8 cellular contexts compared by ENCODE assay signal in the genomic region with DNA sequence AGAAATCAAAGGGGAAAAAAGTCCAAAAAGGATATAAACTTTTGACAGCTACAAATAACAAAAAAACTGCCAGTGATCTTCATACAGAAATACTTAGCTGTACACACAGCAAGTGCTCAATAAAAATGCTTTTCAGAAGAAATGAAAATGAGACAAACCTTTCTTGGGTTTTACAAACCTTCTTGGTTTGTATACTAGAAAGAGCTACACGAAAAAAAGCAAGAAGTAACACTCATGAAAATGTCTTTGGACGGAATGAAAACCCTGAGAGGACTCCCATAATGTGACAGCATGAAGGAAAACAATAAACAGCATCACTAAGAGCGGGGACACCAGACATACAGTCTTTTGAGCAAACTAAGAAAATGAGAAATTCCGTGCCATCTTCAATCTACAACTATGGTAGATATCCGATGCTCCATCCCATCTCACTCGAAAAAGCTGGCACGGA. TPM values are rescaled to one million over a fixed set of nuclear protein-coding genes. Genes with fewer than 3 reads are reported as not detected.
DNase-seq lines count a peak whose midpoint lies in the region; ATAC-seq and TF ChIP-seq lines count a peak whose summit lies in the region.

No MANE protein-coding gene starts in this region.

- TF ChIP-seq CTCF in colonic mucosa (IDR thresholded peaks at IDR 0.05), result no peak

- DNase-seq in EL (peak; percentile 3), NCI-H526 (lab: John Stamatoyannopoulos, UW) (peak; percentile 21 to 34), colonic mucosa (no peak), NCI-H2107 treated with DMSO at 0.1 percent for 48 hours (lab: John Stamatoyannopoulos, UW; ENCODE audit: unreplicated experiment) (no peak), left colon (no peak)
- DNase-seq in stimulated activated CD4-positive, alpha-beta T cell treated with anti-CD3 and anti-CD28 coated beads, Interleukin-1b, Interleukin-23, amount 100 ng/mL, for 48 hours, result no peak
- no peak for DNase-seq in NK-92 treated with Interleukin-12 subunit alpha and Interleukin-12 subunit beta, amount 100 ng/mL, for 24 hours (lab: John Stamatoyannopoulos, UW)

- H3K9ac ChIP-seq in colonic mucosa (ENCODE audit: low read depth in 2 of 2, low read length in 2 of 2) (peak overlapping the region; percentile 66 to 73), mucosa of stomach (ENCODE audit: low read length) (peak overlapping the region; percentile 78)

- no peaks in the 10 kb centered on the region for H3K4me1 ChIP-seq in colonic mucosa
- H3K4me1 ChIP-seq in mucosa of stomach (ENCODE audit: control insufficient read depth, insufficient read depth, low read length), result peaks cover 6% of the 10 kb centered on the region

- no peak for ATAC-seq in left colon

- peak overlapping the region; percentile 95 for H3K27ac ChIP-seq in colonic mucosa

- peak overlapping the region; percentile 88 for H3K4me3 ChIP-seq in colonic mucosa
- H3K4me3 ChIP-seq in mucosa of stomach (ENCODE audit: low read length), result peak overlapping the region; percentile 57

- H3K27me3 ChIP-seq in colonic mucosa, result no peaks in the 10 kb centered on the region
- no peaks in the 10 kb centered on the region for H3K27me3 ChIP-seq in mucosa of stomach (ENCODE audit: control insufficient read depth, insufficient read depth, low read length)

- no peaks in the 10 kb centered on the region for H3K36me3 ChIP-seq in colonic mucosa
- no peaks in the 10 kb centered on the region for H3K36me3 ChIP-seq in mucosa of stomach (ENCODE audit: control insufficient read depth, insufficient read depth, low read length)

- intact Hi-C loops in colonic mucosa (cut with DNase I) (no loop called here), left colon (cut with DNase I, micrococcal nuclease) (no loop called here)

- no peaks in the 10 kb centered on the region for H3K9me3 ChIP-seq in colonic mucosa
- no peaks in the 10 kb centered on the region for H3K9me3 ChIP-seq in mucosa of stomach (ENCODE audit: control insufficient read depth, low read length)

RNA-seq across cellular contexts. Expression of gene BARD1, which starts 1.0 kb away (rescaled TPM):
- total RNA-seq in colonic mucosa (10 to 100 TPM; 19.7 to 26.9 TPM), left colon (10 to 100 TPM; 10.7 to 13.8 TPM)

Comparison
In these comparisons a context has a peak if more than half of its experiments do, and no peak if none do; other contexts are left out.
1. DNase-seq: peak in EL (single experiment) and NCI-H526 (2 of 2); none in colonic mucosa (single experiment), NCI-H2107 treated with DMSO at 0.1 percent for 48 hours (single experiment), left colon (0 of 2), stimulated activated CD4-positive, alpha-beta T cell treated with anti-CD3 and anti-CD28 coated beads, Interleukin-1b, Interleukin-23, amount 100 ng/mL, for 48 hours (single experiment) and NK-92 treated with Interleukin-12 subunit alpha and Interleukin-12 subunit beta, amount 100 ng/mL, for 24 hours (single experiment).